9 cellular contexts compared by ENCODE assay signal in the genomic region with DNA sequence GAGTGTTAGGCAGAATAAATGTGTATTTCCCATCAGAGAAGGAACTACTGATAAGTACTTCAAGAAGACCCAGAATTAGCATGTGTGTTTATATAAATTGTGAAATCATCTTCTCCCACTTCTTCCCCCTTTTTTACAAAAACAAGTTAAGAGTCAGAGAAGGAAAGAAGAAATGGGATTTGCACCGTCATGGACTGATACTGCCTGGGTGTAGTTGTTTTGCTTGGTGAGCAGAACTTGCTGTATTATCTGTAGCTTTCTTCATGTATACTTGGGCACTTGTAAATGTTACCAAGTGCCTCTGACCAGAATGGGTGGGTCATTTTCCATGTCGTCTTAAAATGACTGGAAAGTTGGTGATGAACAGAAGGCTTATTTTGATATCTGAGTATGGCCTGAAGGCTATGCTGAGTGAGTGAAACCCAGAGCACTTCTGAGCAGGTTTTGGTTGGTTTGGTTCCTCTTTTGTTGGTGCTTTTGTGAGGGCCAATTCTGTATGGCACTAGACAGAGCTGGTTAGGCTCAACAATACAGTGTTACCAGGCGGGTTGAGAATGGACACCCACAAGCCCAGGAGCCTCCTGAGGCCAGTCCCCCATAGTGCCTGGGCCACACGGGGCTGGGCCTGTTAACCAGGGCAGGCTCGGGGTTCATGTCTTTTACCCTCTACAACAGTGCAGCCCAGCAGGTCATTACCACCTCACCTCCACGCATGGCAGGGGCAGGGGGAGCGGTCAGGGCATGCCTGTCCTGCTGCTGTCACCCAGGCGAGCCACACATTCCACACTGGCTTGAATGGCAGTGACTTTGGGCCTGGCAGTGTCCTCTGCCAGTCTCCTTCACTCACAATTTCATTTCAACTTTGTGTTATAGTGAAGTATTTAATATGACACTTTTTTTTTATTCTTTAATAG.
DNase-seq lines count a peak whose midpoint lies in the region; ATAC-seq and TF ChIP-seq lines count a peak whose summit lies in the region.
"Had no signal": no experiment of that assay in that cellular context is flagged by ENCODE, and none has a peak within 500 bp of the region (broad histone marks: within the 10 kb centered on the region; RNA-seq: fewer than 3 reads in every experiment).

No MANE protein-coding gene starts in this region.

- H3K4me3 ChIP-seq in lower lobe of right lung: no peak overlapping the region

- no peaks in the 10 kb centered on the region for H3K27me3 ChIP-seq in lower lobe of right lung (ENCODE audit: low read depth)

- H3K27ac ChIP-seq in lower lobe of right lung: peak overlapping the region; percentile 79

- no peak for TF ChIP-seq CTCF in lower lobe of right lung (IDR thresholded peaks at IDR 0.05)
- TF ChIP-seq CTCF in activated CD8-positive, alpha-beta T cell treated with anti-CD3 and anti-CD28 coated beads for 36 hours (IDR thresholded peaks at IDR 0.05): no peak

- H3K4me1 Mint-ChIP-seq in T-cell: peaks cover 69 to 92% (median 84%) of the 10 kb centered on the region in 3 donors
- H3K4me1 Mint-ChIP-seq in activated CD8-positive, alpha-beta T cell treated with anti-CD3 and anti-CD28 coated beads for 36 hours (ENCODE audit: low read depth): peaks cover 79% of the 10 kb centered on the region

- POLR2A ChIA-PET in T-cell (lab: Charles Lee): interaction anchor here in 1 of 2 donors (0.6 kb wide), 2 partner anchors 41 to 126 kb away, joined by 3 to 6 read pairs; no protein-coding TSS in a partner anchor
- POLR2A ChIA-PET in activated CD8-positive, alpha-beta T cell treated with anti-CD3 and anti-CD28 coated beads for 36 hours (lab: Charles Lee): no interaction called here

- peaks cover 85% of the 10 kb centered on the region for H3K4me1 ChIP-seq in lower lobe of right lung

- peaks cover 12% of the 10 kb centered on the region for H3K36me3 Mint-ChIP-seq in T-cell
- H3K36me3 Mint-ChIP-seq in activated CD8-positive, alpha-beta T cell treated with anti-CD3 and anti-CD28 coated beads for 36 hours (ENCODE audit: low read depth): peaks cover 5% of the 10 kb centered on the region

- ATAC-seq in HG03025 (IDR thresholded peaks at IDR 0.05; ENCODE audit: low FRiP score, unreplicated experiment) (peak; percentile 98), T-cell (replicated peaks in 1 of 4) (no peak), lower lobe of right lung (peak; percentile 31 to 53)
- no peak for ATAC-seq in activated CD8-positive, alpha-beta T cell treated with anti-CD3 and anti-CD28 coated beads for 36 hours
- ATAC-seq: Panc1 had no signal

- H3K4me3 Mint-ChIP-seq in T-cell: peak overlapping the region in 1 of 3 donors; percentile 83
- no peak overlapping the region for H3K4me3 Mint-ChIP-seq in activated CD8-positive, alpha-beta T cell treated with anti-CD3 and anti-CD28 coated beads for 36 hours

- H3K9me3 Mint-ChIP-seq in T-cell: peaks cover 0 to 3% (median 0%) of the 10 kb centered on the region in 3 donors
- peaks cover 3% of the 10 kb centered on the region for H3K9me3 Mint-ChIP-seq in activated CD8-positive, alpha-beta T cell treated with anti-CD3 and anti-CD28 coated beads for 36 hours

- H3K27me3 Mint-ChIP-seq in T-cell: no peaks in the 10 kb centered on the region
- H3K27me3 Mint-ChIP-seq in activated CD8-positive, alpha-beta T cell treated with anti-CD3 and anti-CD28 coated beads for 36 hours: no peaks in the 10 kb centered on the region

- no peaks in the 10 kb centered on the region for H3K36me3 ChIP-seq in lower lobe of right lung

- CTCF ChIA-PET in T-cell (lab: Charles Lee): no interaction called here
- CTCF ChIA-PET in activated CD8-positive, alpha-beta T cell treated with anti-CD3 and anti-CD28 coated beads for 36 hours (lab: Charles Lee): no interaction called here

- intact Hi-C loops in lower lobe of right lung (cut with DNase I): no loop called here
- intact Hi-C loops in activated CD8-positive, alpha-beta T cell treated with anti-CD3 and anti-CD28 coated beads for 36 hours (cut with micrococcal nuclease): no loop called here

- no peaks in the 10 kb centered on the region for H3K9me3 ChIP-seq in lower lobe of right lung

- peak overlapping the region; percentile 60 to 100 for H3K27ac Mint-ChIP-seq in T-cell
- H3K27ac Mint-ChIP-seq in activated CD8-positive, alpha-beta T cell treated with anti-CD3 and anti-CD28 coated beads for 36 hours: no peak overlapping the region

- DNase-seq in GM19238 (ENCODE audit: insufficient read length, low spot score) (peak; percentile 44), T-cell (no peak), lower lobe of right lung (no peak), HuH-7 (ENCODE audit: low spot score) (no peak), COLO668 (lab: John Stamatoyannopoulos, UW; ENCODE audit: unreplicated experiment) (no peak), DMS114 treated with DMSO at 0.1 percent for 48 hours (lab: John Stamatoyannopoulos, UW; ENCODE audit: unreplicated experiment) (no peak)
- no peak for DNase-seq in activated CD8-positive, alpha-beta T cell treated with anti-CD3 and anti-CD28 coated beads for 36 hours

Comparison
In these comparisons a context has a peak if more than half of its experiments do, and no peak if none do; other contexts are left out.
1. ATAC-seq: peak in HG03025 (single experiment) and lower lobe of right lung (2 of 2); none in T-cell (0 of 4) and activated CD8-positive, alpha-beta T cell treated with anti-CD3 and anti-CD28 coated beads for 36 hours (single experiment).